In genomic region chr15:101306341-101307047, GRCh38 we compare ENCODE assay signal across 14 cellular contexts. TPM values are rescaled to one million over a fixed set of nuclear protein-coding genes. Genes with fewer than 3 reads are reported as not detected.
DNase-seq lines count a peak whose midpoint lies in the region; TF ChIP-seq lines count a peak whose summit lies in the region.
"Had no signal": no experiment of that assay in that cellular context is flagged by ENCODE, and none has a peak within 500 bp of the region (broad histone marks: within the 10 kb centered on the region; RNA-seq: fewer than 3 reads in every experiment).

No MANE protein-coding gene starts in this region.

- H3K9me2 ChIP-seq in PC-9 (ENCODE audit: insufficient read depth), result no peaks in the 10 kb centered on the region

- H3K36me3 Mint-ChIP-seq in activated T-cell treated with anti-CD3 and anti-CD28 coated beads, Interleukin-2, amount 50 U/mL, for 24 hours (ENCODE audit: low read depth), result no peaks in the 10 kb centered on the region
- H3K36me3 Mint-ChIP-seq in Caco-2 (ENCODE audit: insufficient read depth, unreplicated experiment) (peaks cover 30% of the 10 kb centered on the region), endodermal cell (ENCODE audit: low read depth) (no peaks in the 10 kb centered on the region), immature natural killer cell (peaks cover 0 to 9% (median 0%) of the 10 kb centered on the region in 3 donors)

- no peak overlapping the region for H3K9ac ChIP-seq in endodermal cell (ENCODE audit: extremely low read depth, low read length, poor library complexity, severe bottlenecking)

- no peaks in the 10 kb centered on the region for H3K36me3 ChIP-seq in Caco-2 (ENCODE audit: control insufficient read depth, insufficient read depth, low read length)
- H3K36me3 ChIP-seq in endodermal cell (ENCODE audit: control insufficient read depth, insufficient read depth, low read length), result no peaks in the 10 kb centered on the region
- H3K36me3 ChIP-seq in osteoblast (ENCODE audit: insufficient read depth, low read length), result no peaks in the 10 kb centered on the region
- H3K36me3 ChIP-seq in PC-9 (ENCODE audit: low read depth), result no peaks in the 10 kb centered on the region
- H3K36me3 ChIP-seq in testis (ENCODE audit: low read depth, missing control alignments), result no peaks in the 10 kb centered on the region
- H3K36me3 ChIP-seq: SJCRH30 had no signal

- TF ChIP-seq CTCF in Caco-2 (IDR thresholded peaks at IDR 0.05; ENCODE audit: insufficient read depth in 1 of 2, low read depth in 1 of 2, low read length in 1 of 2, severe bottlenecking in 1 of 2, unreplicated experiment in 1 of 2), result no peak
- no peak for TF ChIP-seq CTCF in endodermal cell (conservative IDR thresholded peaks at IDR 0.05)
- TF ChIP-seq CTCF in osteoblast (IDR thresholded peaks at IDR 0.05; ENCODE audit: extremely low read depth, low read depth, low read length), result no peak
- TF ChIP-seq CTCF in PC-9 (conservative IDR thresholded peaks at IDR 0.05), result no peak
- no peak for TF ChIP-seq CTCF in testis (IDR thresholded peaks at IDR 0.05)

- 92 to 94% methylated on average over 4 to 10 of the region's 10 CpGs for WGBS in endodermal cell (ENCODE audit: insufficient coverage in 1 of 2, insufficient read length in 1 of 2), 2 experiments
- WGBS in testis, 2 donors, result 88 to 89% methylated on average over 10 of the region's 10 CpGs

- H3K4me2 ChIP-seq in osteoblast (ENCODE audit: insufficient read depth, low read length) (no peak overlapping the region), PC-9 (no peak overlapping the region)

- H3K9me3 ChIP-seq in Caco-2 (no peaks in the 10 kb centered on the region), endodermal cell (ENCODE audit: control insufficient read depth, low read length) (no peaks in the 10 kb centered on the region), osteoblast (ENCODE audit: low read depth, low read length) (no peaks in the 10 kb centered on the region), PC-9 (ENCODE audit: insufficient read depth, low read depth) (no peaks in the 10 kb centered on the region), testis (no peaks in the 10 kb centered on the region)
- H3K9me3 ChIP-seq: SJCRH30 had no signal

- TF ChIP-seq POLR2A in testis (IDR thresholded peaks at IDR 0.05), result no peak

- BruUV-seq in Caco-2 (replicated peaks; lab: Mats Ljungman, UMichigan) (no TSS peak), PC-9 (replicated peaks; lab: Mats Ljungman, UMichigan) (no TSS peak)

- H3K27ac Mint-ChIP-seq in activated T-cell treated with anti-CD3 and anti-CD28 coated beads, Interleukin-2, amount 50 U/mL, for 24 hours, result no peak overlapping the region
- peak overlapping the region; percentile 25 for H3K27ac Mint-ChIP-seq in Caco-2 (ENCODE audit: unreplicated experiment)
- no peak overlapping the region for H3K27ac Mint-ChIP-seq in endodermal cell
- no peak overlapping the region for H3K27ac Mint-ChIP-seq in immature natural killer cell

- POLR2A ChIA-PET in Caco-2 (lab: Charles Lee), result no interaction called here
- POLR2A ChIA-PET in PC-9 (lab: Charles Lee; ENCODE audit: unreplicated experiment), result no interaction called here

- H3F3A ChIP-seq in PC-9 (ENCODE audit: insufficient read depth, low read depth), result no peaks in the 10 kb centered on the region

- H3K27me3 ChIP-seq in Caco-2 (replicated peaks; ENCODE audit: control insufficient read depth, insufficient read depth, low read length) (no peaks in the 10 kb centered on the region), endodermal cell (ENCODE audit: control insufficient read depth, insufficient read depth, low read length, poor library complexity, severe bottlenecking) (no peaks in the 10 kb centered on the region), osteoblast (ENCODE audit: insufficient read depth, low read length) (peaks cover 3% of the 10 kb centered on the region), PC-9 (ENCODE audit: insufficient read depth, low read depth) (no peaks in the 10 kb centered on the region), testis (no peaks in the 10 kb centered on the region)
- H3K27me3 ChIP-seq: SJCRH30 had no signal

- H3K9me3 Mint-ChIP-seq in activated T-cell treated with anti-CD3 and anti-CD28 coated beads, Interleukin-2, amount 50 U/mL, for 24 hours, result no peaks in the 10 kb centered on the region
- H3K9me3 Mint-ChIP-seq in Caco-2 (ENCODE audit: unreplicated experiment) (no peaks in the 10 kb centered on the region), endodermal cell (no peaks in the 10 kb centered on the region), immature natural killer cell (no peaks in the 10 kb centered on the region)

- H2AFZ ChIP-seq in osteoblast (ENCODE audit: low read length), result no peak overlapping the region
- no peak overlapping the region for H2AFZ ChIP-seq in PC-9

- peak; percentile 14 for DNase-seq in activated T-cell treated with anti-CD3 and anti-CD28 coated beads, Interleukin-2, amount 50 U/mL, for 24 hours
- DNase-seq in activated T-cell treated with anti-CD3 and anti-CD28 coated beads for 4 hours (no peak), Caco-2 (no peak), endodermal cell (peak; percentile 27), osteoblast (ENCODE audit: insufficient read length, low spot score, missing footprints) (peak; percentile 66), PC-9 (no peak), testis (no peak), immature natural killer cell (no peak)
- DNase-seq: NCI-H1105, NCI-H1694 treated with DMSO at 0.1 percent for 48 hours, NCI-H2227 treated with DMSO at 0.1 percent for 48 hours, NCI-H524 had no signal

- H3K4me3 Mint-ChIP-seq in activated T-cell treated with anti-CD3 and anti-CD28 coated beads, Interleukin-2, amount 50 U/mL, for 24 hours, result no peak overlapping the region
- no peak overlapping the region for H3K4me3 Mint-ChIP-seq in Caco-2 (ENCODE audit: unreplicated experiment)
- no peak overlapping the region for H3K4me3 Mint-ChIP-seq in endodermal cell
- H3K4me3 Mint-ChIP-seq in immature natural killer cell, result no peak overlapping the region

- H3K79me2 ChIP-seq in osteoblast (ENCODE audit: insufficient read depth, low read length), result no peaks in the 10 kb centered on the region
- H3K79me2 ChIP-seq in PC-9 (ENCODE audit: low read depth), result no peaks in the 10 kb centered on the region

- H3K27me3 Mint-ChIP-seq in activated T-cell treated with anti-CD3 and anti-CD28 coated beads, Interleukin-2, amount 50 U/mL, for 24 hours, result no peaks in the 10 kb centered on the region
- H3K27me3 Mint-ChIP-seq in Caco-2 (ENCODE audit: insufficient read depth, unreplicated experiment), result no peaks in the 10 kb centered on the region
- no peaks in the 10 kb centered on the region for H3K27me3 Mint-ChIP-seq in endodermal cell (ENCODE audit: insufficient read depth)
- peaks cover 0 to 3% (median 3%) of the 10 kb centered on the region in 3 donors for H3K27me3 Mint-ChIP-seq in immature natural killer cell (ENCODE audit: low read depth in 3 of 3)

- H3K27ac ChIP-seq in endodermal cell (ENCODE audit: low read depth, low read length) (no peak overlapping the region), osteoblast (ENCODE audit: low read depth, low read length) (no peak overlapping the region), PC-9 (no peak overlapping the region), testis (no peak overlapping the region)
- H3K27ac ChIP-seq: C4-2B, SJCRH30 had no signal

- CTCF ChIA-PET in Caco-2 (lab: Charles Lee) (no interaction called here), PC-9 (lab: Charles Lee) (no interaction called here)

- H3K4me1 Mint-ChIP-seq in activated T-cell treated with anti-CD3 and anti-CD28 coated beads, Interleukin-2, amount 50 U/mL, for 24 hours (ENCODE audit: low read depth), result no peaks in the 10 kb centered on the region
- H3K4me1 Mint-ChIP-seq in Caco-2 (ENCODE audit: low read depth, unreplicated experiment) (no peaks in the 10 kb centered on the region), endodermal cell (no peaks in the 10 kb centered on the region), immature natural killer cell (no peaks in the 10 kb centered on the region)

- H3K4me1 ChIP-seq in Caco-2 (no peaks in the 10 kb centered on the region), endodermal cell (ENCODE audit: control insufficient read depth, insufficient read depth, low read length) (no peaks in the 10 kb centered on the region), osteoblast (ENCODE audit: insufficient read depth, low read length) (no peaks in the 10 kb centered on the region), PC-9 (replicated peaks; ENCODE audit: insufficient read depth) (no peaks in the 10 kb centered on the region), testis (no peaks in the 10 kb centered on the region)
- H3K4me1 ChIP-seq: SJCRH30 had no signal

- intact Hi-C loops in Caco-2 (cut with micrococcal nuclease; ENCODE audit: unreplicated experiment) (no loop called here), PC-9 (cut with micrococcal nuclease; ENCODE audit: unreplicated experiment) (no loop called here), testis (cut with DNase I; ENCODE audit: low total_unique reads) (no loop called here)

- H4K20me1 ChIP-seq in osteoblast (ENCODE audit: insufficient read depth, low read length) (no peaks in the 10 kb centered on the region), PC-9 (ENCODE audit: insufficient read depth) (no peaks in the 10 kb centered on the region)

- H3K4me3 ChIP-seq in Caco-2 (ENCODE audit: low read depth, low read length), result no peak overlapping the region
- H3K4me3 ChIP-seq in endodermal cell (ENCODE audit: low read length), result no peak overlapping the region
- no peak overlapping the region for H3K4me3 ChIP-seq in osteoblast (ENCODE audit: insufficient read depth, low read length)
- H3K4me3 ChIP-seq in PC-9, result no peak overlapping the region
- H3K4me3 ChIP-seq in testis, result no peak overlapping the region
- H3K4me3 ChIP-seq: SJCRH30 had no signal

RNA-seq across cellular contexts. Expression of gene SNRPA1, which starts 11.4 kb away (rescaled TPM):
- total RNA-seq in Caco-2 (2022) (123 and 132 TPM in 2 replicates), endodermal cell (100 to 1,000 TPM; 111 to 140 TPM), osteoblast (7.1 and 9.8 TPM in 2 replicates), PC-9 (2021) (71.6 and 95.0 TPM in 2 replicates), testis (10 to 100 TPM; 91.0 to 91.1 TPM)
- polyA plus RNA-seq in endodermal cell (2013, experiment 1 of 2), result 123 TPM
- polyA plus RNA-seq in endodermal cell (2013, experiment 2 of 2), result 111 TPM
- polyA plus RNA-seq in testis (ENCODE audit: insufficient read depth, low read depth, low replicate concordance) (121 TPM), immature natural killer cell (10 to 100 TPM; 38.6 to 65.0 (median 53.4) TPM)

RNA-seq across cellular contexts. Expression of gene SELENOS, which starts 29.2 kb away (rescaled TPM):
- total RNA-seq in Caco-2 (2022) (69.7 and 71.3 TPM in 2 replicates), endodermal cell (10 to 100 TPM; 56.1 to 60.5 TPM), osteoblast (74.3 and 79.6 TPM in 2 replicates), PC-9 (2021) (20.8 and 28.6 TPM in 2 replicates), testis (100 to 1,000 TPM; 128 to 134 TPM)
- polyA plus RNA-seq in endodermal cell (2013, experiment 1 of 2), result 63.3 TPM
- 61.3 TPM for polyA plus RNA-seq in endodermal cell (2013, experiment 2 of 2)
- polyA plus RNA-seq in testis (ENCODE audit: insufficient read depth, low read depth, low replicate concordance) (178 TPM), immature natural killer cell (100 to 1,000 TPM in 1 of 3 donors, 10 to 100 TPM in 2; 88.7 to 122 (median 94.9) TPM)

RNA-seq across cellular contexts. Expression of gene CHSY1, which starts 54.6 kb away (rescaled TPM):
- 17.5 and 18.7 TPM in 2 replicates for total RNA-seq in Caco-2 (2022)
- total RNA-seq in endodermal cell, result 10 to 100 TPM; 33.3 to 39.9 TPM
- 29.5 TPM for polyA plus RNA-seq in endodermal cell (2013, experiment 1 of 2)
- polyA plus RNA-seq in endodermal cell (2013, experiment 2 of 2), result 29.7 TPM
- total RNA-seq in osteoblast, result 36.8 and 39.1 TPM in 2 replicates
- total RNA-seq in PC-9 (2021), result 10.3 and 10.7 TPM in 2 replicates
- 10 to 100 TPM; 31.1 to 36.1 TPM for total RNA-seq in testis
- 20.0 TPM for polyA plus RNA-seq in testis (ENCODE audit: insufficient read depth, low read depth, low replicate concordance)
- polyA plus RNA-seq in immature natural killer cell, result 1 to 10 TPM; 2.8 to 4.0 (median 2.8) TPM

Comparison
In these comparisons a context has a peak if more than half of its experiments do, and no peak if none do; other contexts are left out.
1. DNase-seq: peak in activated T-cell treated with anti-CD3 and anti-CD28 coated beads, Interleukin-2, amount 50 U/mL, for 24 hours (single experiment), endodermal cell (single experiment) and osteoblast (single experiment); none in activated T-cell treated with anti-CD3 and anti-CD28 coated beads for 4 hours (single experiment), Caco-2 (0 of 2), PC-9 (0 of 2), testis (single experiment) and immature natural killer cell (0 of 3).